8 cellular contexts compared by ENCODE assay signal in genomic region chr6:163170294-163170883, GRCh38.
DNase-seq lines count a peak whose midpoint lies in the region; ATAC-seq and TF ChIP-seq lines count a peak whose summit lies in the region.

No MANE protein-coding gene starts in this region.

- 90 to 94% methylated on average over 14 of the region's 14 CpGs for WGBS in heart right ventricle, 2 donors

- peak; percentile 16 to 69 (median 55) for TF ChIP-seq CTCF in heart right ventricle (IDR thresholded peaks at IDR 0.05)
- TF ChIP-seq CTCF in fibroblast of lung (conservative IDR thresholded peaks at IDR 0.05 in 1 of 2, IDR thresholded peaks at IDR 0.05 in 1 of 2; ENCODE audit: low read depth in 1 of 2, low read length in 2 of 2): peak; percentile 18 to 58

- H3K4me3 ChIP-seq in heart right ventricle (no peak overlapping the region), fibroblast of lung (replicated peaks in 1 of 4; ENCODE audit: control extremely low read depth in 1 of 4, insufficient read depth in 1 of 4, low read depth in 3 of 4, low read length in 4 of 4) (no peak overlapping the region)

- H3K9me3 ChIP-seq in heart right ventricle: peaks cover 0 to 5% (median 0%) of the 10 kb centered on the region in 11 donors
- no peaks in the 10 kb centered on the region for H3K9me3 ChIP-seq in fibroblast of lung (ENCODE audit: control insufficient read depth, insufficient read depth, low read depth, low read length)

- ATAC-seq in heart right ventricle: peak in 1 of 8 donors; percentile 37
- peak; percentile 86 for ATAC-seq in HG02852 (IDR thresholded peaks at IDR 0.05; ENCODE audit: unreplicated experiment)

- no peaks in the 10 kb centered on the region for H3K36me3 ChIP-seq in heart right ventricle
- H3K36me3 ChIP-seq in fibroblast of lung (ENCODE audit: control insufficient read depth, insufficient read depth, low read length): no peaks in the 10 kb centered on the region

- H4K20me1 ChIP-seq in fibroblast of lung (ENCODE audit: control insufficient read depth, extremely low read depth, insufficient read depth, low read length): no peaks in the 10 kb centered on the region

- H3K4me1 ChIP-seq in heart right ventricle (no peaks in the 10 kb centered on the region), fibroblast of lung (ENCODE audit: control insufficient read depth, extremely low read depth, insufficient read depth, low read length) (no peaks in the 10 kb centered on the region)

- no peak for DNase-seq in heart right ventricle
- DNase-seq in cardiac septum (ENCODE audit: low spot score): no peak
- DNase-seq in RPMI8226: peak; percentile 38
- DNase-seq in fibroblast of lung (ENCODE audit: low read depth in 2 of 2): no peak
- peak; percentile 3 to 7 for DNase-seq in stimulated activated CD4-positive, alpha-beta T cell treated with anti-CD3 and anti-CD28 coated beads, Interleukin-4, amount 100 ng/mL, for 48 hours (ENCODE audit: low read depth in 2 of 2)
- no peak for DNase-seq in Ammon's horn (ENCODE audit: low spot score)
- no peak for DNase-seq in cerebellar cortex (ENCODE audit: low spot score)

- H3K27ac ChIP-seq in heart right ventricle (no peak overlapping the region), fibroblast of lung (ENCODE audit: insufficient read depth, low read length) (no peak overlapping the region)

- no peak overlapping the region for H2AFZ ChIP-seq in fibroblast of lung (ENCODE audit: low read length)

- H3K79me2 ChIP-seq in fibroblast of lung (ENCODE audit: control insufficient read depth, insufficient read depth, low read length): no peaks in the 10 kb centered on the region

- H3K27me3 ChIP-seq in heart right ventricle (no peaks in the 10 kb centered on the region), fibroblast of lung (ENCODE audit: control insufficient read depth, insufficient read depth, low read length) (no peaks in the 10 kb centered on the region)

- intact Hi-C loops in heart right ventricle (cut with DNase I) (loop anchor here in 3 of 10 donors (10.0 kb wide), 3 partner anchors 316 to 944 kb away; no protein-coding TSS in a partner anchor), cardiac septum (cut with DNase I) (no loop called here)

- no peak overlapping the region for H3K9ac ChIP-seq in fibroblast of lung (ENCODE audit: insufficient read depth, low read length)

- H3K4me2 ChIP-seq in fibroblast of lung (ENCODE audit: extremely low read depth, insufficient read depth, low read length): no peak overlapping the region

Comparison
In these comparisons a context has a peak if more than half of its experiments do, and no peak if none do; other contexts are left out.
1. DNase-seq: peak in RPMI8226 (single experiment) and stimulated activated CD4-positive, alpha-beta T cell treated with anti-CD3 and anti-CD28 coated beads, Interleukin-4, amount 100 ng/mL, for 48 hours (2 of 2); none in heart right ventricle (0 of 2), cardiac septum (single experiment), fibroblast of lung (0 of 2), Ammon's horn (single experiment) and cerebellar cortex (single experiment).